ENCODE assay signal across 9 cellular contexts in genomic region chr7:117582219-117582704, GRCh38.
DNase-seq lines count a peak whose midpoint lies in the region; ATAC-seq and TF ChIP-seq lines count a peak whose summit lies in the region.
"Had no signal": no experiment of that assay in that cellular context is flagged by ENCODE, and none has a peak within 500 bp of the region (broad histone marks: within the 10 kb centered on the region; RNA-seq: fewer than 3 reads in every experiment).

No MANE protein-coding gene starts in this region.

- H3K9me3 Mint-ChIP-seq in Caco-2 (ENCODE audit: unreplicated experiment) = peaks cover 20% of the 10 kb centered on the region

- intact Hi-C loops in Caco-2 (cut with micrococcal nuclease; ENCODE audit: unreplicated experiment) = loop anchor here (1.0 to 5.0 kb wide), 2 partner anchors 9 to 90 kb away; no protein-coding TSS in a partner anchor

- CTCF ChIA-PET in Caco-2 (lab: Charles Lee) = interaction anchor here (1.0 kb wide), 1 partner anchor 133 kb away, joined by 3 read pairs; no protein-coding TSS in a partner anchor

- H3K4me1 ChIP-seq in Caco-2 = peaks cover 73% of the 10 kb centered on the region

- H3K36me3 ChIP-seq in Caco-2 (ENCODE audit: control insufficient read depth, insufficient read depth, low read length) = peaks cover 2% of the 10 kb centered on the region; the same call in 1 of the 2 replicates

- no peak for ATAC-seq in HG03457 (IDR thresholded peaks at IDR 0.05; ENCODE audit: unreplicated experiment)

- peak overlapping the region; percentile 82 for H3K27ac Mint-ChIP-seq in Caco-2 (ENCODE audit: unreplicated experiment)

- no TSS peak for BruUV-seq in Caco-2 (replicated peaks; lab: Mats Ljungman, UMichigan)

- H3K27me3 Mint-ChIP-seq in Caco-2 (ENCODE audit: insufficient read depth, unreplicated experiment) = no peaks in the 10 kb centered on the region

- H3K36me3 Mint-ChIP-seq in Caco-2 (ENCODE audit: insufficient read depth, unreplicated experiment) = peaks cover 70% of the 10 kb centered on the region

- POLR2A ChIA-PET in Caco-2 (lab: Charles Lee) = no interaction called here

- no peak overlapping the region for H3K4me3 ChIP-seq in Caco-2 (ENCODE audit: low read depth, low read length)
- H3K4me3 ChIP-seq in fibroblast of the aortic adventitia (ENCODE audit: low read depth, low read length) = no peak overlapping the region

- peaks cover 53% of the 10 kb centered on the region for H3K4me1 Mint-ChIP-seq in Caco-2 (ENCODE audit: low read depth, unreplicated experiment)

- peak; percentile 85 to 91 for DNase-seq in Caco-2
- peak; percentile 99 for DNase-seq in NCI-H226
- DNase-seq in fibroblast of the aortic adventitia (ENCODE audit: low read depth) = peak; percentile 99
- DNase-seq in non-pigmented ciliary epithelial cell (ENCODE audit: low read depth) = peak; percentile 96
- DNase-seq in NCI-H1048 (lab: John Stamatoyannopoulos, UW) = no peak
- DNase-seq in erythroblast (lab: John Stamatoyannopoulos, UW) = no peak
- DNase-seq in GM20000 (ENCODE audit: low spot score) = no peak
- DNase-seq: NK-92 treated with Interleukin-12 subunit alpha and Interleukin-12 subunit beta, amount 100 ng/mL, for 24 hours had no signal

- peak overlapping the region; percentile 22 for H3K4me3 Mint-ChIP-seq in Caco-2 (ENCODE audit: unreplicated experiment)

- peaks cover 9% of the 10 kb centered on the region for H3K9me3 ChIP-seq in Caco-2

- TF ChIP-seq POLR2A in erythroblast (IDR thresholded peaks at IDR 0.05; ENCODE audit: low read length) = no peak

- TF ChIP-seq CTCF in Caco-2 (IDR thresholded peaks at IDR 0.05; ENCODE audit: insufficient read depth in 1 of 2, low read depth in 1 of 2, low read length in 1 of 2, severe bottlenecking in 1 of 2, unreplicated experiment in 1 of 2) = no peak
- no peak for TF ChIP-seq CTCF in fibroblast of the aortic adventitia (IDR thresholded peaks at IDR 0.05; ENCODE audit: insufficient read depth, low read length)
- no peak for TF ChIP-seq CTCF in GM20000 (IDR thresholded peaks at IDR 0.05; ENCODE audit: extremely low read depth, missing control alignments)

- no peaks in the 10 kb centered on the region for H3K27me3 ChIP-seq in Caco-2 (replicated peaks; ENCODE audit: control insufficient read depth, insufficient read depth, low read length)

Comparison
In these comparisons a context has a peak if more than half of its experiments do, and no peak if none do; other contexts are left out.
1. DNase-seq: peak in Caco-2 (2 of 2), NCI-H226 (single experiment), fibroblast of the aortic adventitia (single experiment) and non-pigmented ciliary epithelial cell (single experiment); none in NCI-H1048 (single experiment), erythroblast (0 of 2) and GM20000 (single experiment).